11 cellular contexts compared by ENCODE assay signal in the genomic region with DNA sequence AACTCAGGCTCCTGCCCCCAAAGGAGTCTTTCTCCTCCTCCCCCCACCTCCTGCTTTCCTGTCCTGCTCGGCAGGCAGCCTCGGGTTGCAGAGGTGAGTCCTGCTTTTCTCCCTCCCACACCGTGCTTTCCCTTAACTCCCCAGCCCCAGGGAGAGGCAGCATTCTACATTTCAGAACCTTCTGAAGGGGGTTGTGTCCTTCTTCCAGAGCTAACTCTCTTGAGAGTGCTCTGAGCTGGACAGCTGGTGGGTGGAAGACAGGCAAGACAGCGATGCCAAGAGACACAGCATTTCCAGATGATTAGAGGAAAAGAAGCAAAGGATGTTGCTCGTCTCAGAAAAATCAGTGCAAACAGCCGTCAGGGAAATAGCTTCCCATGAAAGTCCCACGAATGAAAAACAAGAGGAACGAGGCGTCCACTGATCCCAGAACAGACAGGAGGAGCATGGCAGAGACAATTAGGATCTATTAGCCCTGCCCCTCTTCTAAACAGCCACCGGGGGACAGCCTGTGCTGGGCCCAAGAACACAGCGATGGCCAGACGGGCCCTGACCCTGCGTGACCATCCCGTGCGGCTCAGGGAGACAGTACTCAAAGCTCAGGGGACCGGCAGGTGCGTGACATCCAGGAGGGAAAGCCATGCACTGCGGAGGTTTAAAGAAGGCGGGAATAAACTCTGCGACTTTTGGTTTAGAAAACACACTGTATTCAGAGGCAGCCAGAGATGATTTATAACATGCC.
A peak's percentile ranks its signal among the peaks of the same experiment; 100 is the strongest.
DNase-seq lines count a peak whose midpoint lies in the region; ATAC-seq and TF ChIP-seq lines count a peak whose summit lies in the region.
"Had no signal": no experiment of that assay in that cellular context is flagged by ENCODE, and none has a peak within 500 bp of the region (broad histone marks: within the 10 kb centered on the region; RNA-seq: fewer than 3 reads in every experiment).

No MANE protein-coding gene starts in this region.

- H3K4me1 ChIP-seq in esophagus squamous epithelium (no peaks in the 10 kb centered on the region), upper lobe of right lung (no peaks in the 10 kb centered on the region)
- peaks cover 10% of the 10 kb centered on the region for H3K4me1 ChIP-seq in CD8-positive, alpha-beta memory T cell (ENCODE audit: insufficient read depth, low read length)
- H3K4me1 ChIP-seq: ascending aorta had no signal

- H3K4me1 Mint-ChIP-seq in nephron progenitor cell = peaks cover 42% of the 10 kb centered on the region
- peaks cover 12 to 25% (median 12%) of the 10 kb centered on the region in 3 donors for H3K4me1 Mint-ChIP-seq in CD8-positive, alpha-beta memory T cell

- no peaks in the 10 kb centered on the region for H3K36me3 Mint-ChIP-seq in nephron progenitor cell (ENCODE audit: low read depth)
- no peaks in the 10 kb centered on the region for H3K36me3 Mint-ChIP-seq in CD8-positive, alpha-beta memory T cell

- H3K27me3 ChIP-seq in esophagus squamous epithelium = peaks cover 0 to 9% (median 0%) of the 10 kb centered on the region in 4 donors
- no peaks in the 10 kb centered on the region for H3K27me3 ChIP-seq in upper lobe of right lung
- no peaks in the 10 kb centered on the region for H3K27me3 ChIP-seq in CD8-positive, alpha-beta memory T cell (ENCODE audit: insufficient read depth, low read length, poor library complexity, severe bottlenecking)
- no peaks in the 10 kb centered on the region for H3K27me3 ChIP-seq in MG63
- H3K27me3 ChIP-seq: ascending aorta had no signal

- TF ChIP-seq POLR2A in esophagus squamous epithelium (IDR thresholded peaks at IDR 0.05) = no peak

- ATAC-seq in upper lobe of right lung (no peak), GM21528 (IDR thresholded peaks at IDR 0.05; ENCODE audit: low FRiP score, unreplicated experiment) (no peak)

- TF ChIP-seq CTCF in esophagus squamous epithelium (IDR thresholded peaks at IDR 0.05) (no peak), nephron progenitor cell (IDR thresholded peaks at IDR 0.05) (no peak), upper lobe of right lung (IDR thresholded peaks at IDR 0.05) (no peak)

- intact Hi-C loops in esophagus squamous epithelium (cut with DNase I) (no loop called here), upper lobe of right lung (cut with DNase I) (no loop called here)

- 22 to 53% methylated on average over 6 to 18 of the region's 20 CpGs for WGBS in esophagus squamous epithelium, 2 donors

- peaks cover 26% of the 10 kb centered on the region for H3K27me3 Mint-ChIP-seq in nephron progenitor cell (ENCODE audit: low read depth, poor library complexity)
- H3K27me3 Mint-ChIP-seq in CD8-positive, alpha-beta memory T cell = peaks cover 3 to 5% of the 10 kb centered on the region in 2 donors

- POLR2A ChIA-PET in CD8-positive, alpha-beta memory T cell (lab: Charles Lee) = no interaction called here

- H3K27ac ChIP-seq in esophagus squamous epithelium = peak overlapping the region in 3 of 4 donors; percentile 7 to 66 (median 59)
- peak overlapping the region; percentile 80 for H3K27ac ChIP-seq in upper lobe of right lung
- no peak overlapping the region for H3K27ac ChIP-seq in CD8-positive, alpha-beta memory T cell (ENCODE audit: low read depth, low read length)
- H3K27ac ChIP-seq: WERI-Rb-1 had no signal

- CTCF ChIA-PET in CD8-positive, alpha-beta memory T cell (lab: Charles Lee) = no interaction called here

- H3K36me3 ChIP-seq in esophagus squamous epithelium (no peaks in the 10 kb centered on the region), upper lobe of right lung (no peaks in the 10 kb centered on the region), MG63 (no peaks in the 10 kb centered on the region)
- H3K36me3 ChIP-seq in CD8-positive, alpha-beta memory T cell (ENCODE audit: insufficient read depth, low read length) = no peaks in the 10 kb centered on the region
- H3K36me3 ChIP-seq: ascending aorta, WERI-Rb-1 had no signal

- H3K27ac Mint-ChIP-seq in nephron progenitor cell = peak overlapping the region; percentile 28
- no peak overlapping the region for H3K27ac Mint-ChIP-seq in CD8-positive, alpha-beta memory T cell

- H3K4me3 Mint-ChIP-seq in nephron progenitor cell = no peak overlapping the region
- H3K4me3 Mint-ChIP-seq in CD8-positive, alpha-beta memory T cell = peak overlapping the region in 1 of 7 donors; percentile 25

- DNase-seq in activated naive CD4-positive, alpha-beta T cell treated with anti-CD3 and anti-CD28 coated beads, Interleukin-2, amount 50 U/mL, for 16 hours = peak; percentile 2
- DNase-seq in activated naive CD4-positive, alpha-beta T cell treated with Interleukin-2 at 50 U/mL for 16 hours = no peak
- no peak for DNase-seq in esophagus squamous epithelium (lab: John Stamatoyannopoulos, UW)
- DNase-seq in nephron progenitor cell = no peak
- no peak for DNase-seq in upper lobe of right lung
- no peak for DNase-seq in CD8-positive, alpha-beta memory T cell
- no peak for DNase-seq in MG63
- DNase-seq: midbrain, WERI-Rb-1 had no signal

- no peaks in the 10 kb centered on the region for H3K9me3 ChIP-seq in esophagus squamous epithelium
- no peaks in the 10 kb centered on the region for H3K9me3 ChIP-seq in upper lobe of right lung
- no peaks in the 10 kb centered on the region for H3K9me3 ChIP-seq in CD8-positive, alpha-beta memory T cell (ENCODE audit: low read length)
- H3K9me3 ChIP-seq in MG63 = no peaks in the 10 kb centered on the region
- H3K9me3 ChIP-seq: ascending aorta had no signal

- H3K9me3 Mint-ChIP-seq in nephron progenitor cell = no peaks in the 10 kb centered on the region
- H3K9me3 Mint-ChIP-seq in CD8-positive, alpha-beta memory T cell = no peaks in the 10 kb centered on the region

- H3K4me3 ChIP-seq in esophagus squamous epithelium (peak overlapping the region in 2 of 4 donors; percentile 9 to 21), upper lobe of right lung (peak overlapping the region; percentile 35), MG63 (no peak overlapping the region)
- H3K4me3 ChIP-seq in CD8-positive, alpha-beta memory T cell (ENCODE audit: low read length) = no peak overlapping the region
